ENCODE assay signal across 1 cellular context in the genomic region with DNA sequence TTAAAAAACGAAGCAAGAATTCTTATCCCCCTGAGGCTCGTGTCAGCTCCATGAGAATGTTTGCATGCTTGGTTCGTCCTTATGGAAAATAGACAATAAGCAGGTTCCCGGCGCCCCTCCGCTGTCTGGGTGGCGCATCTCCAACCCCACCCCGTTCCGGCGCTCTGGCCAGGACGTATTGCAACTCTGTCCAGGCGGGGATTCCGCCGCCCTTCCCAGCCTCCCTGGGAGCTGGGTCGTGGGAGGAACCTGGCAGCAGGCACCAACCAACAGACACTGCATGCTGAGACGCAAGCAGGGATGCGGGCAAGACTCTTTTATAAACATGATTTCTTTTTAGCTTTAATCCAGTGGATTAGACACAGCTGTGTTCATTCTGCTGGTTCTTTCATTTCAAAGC.
TF ChIP-seq lines count a peak whose summit lies in the region.

No MANE protein-coding gene starts in this region.

TF ChIP-seq in WTC11, 78 proteins besides CTCF, POLR2A, EP300 and RAD21:
- TF ChIP-seq, protein P1, sequence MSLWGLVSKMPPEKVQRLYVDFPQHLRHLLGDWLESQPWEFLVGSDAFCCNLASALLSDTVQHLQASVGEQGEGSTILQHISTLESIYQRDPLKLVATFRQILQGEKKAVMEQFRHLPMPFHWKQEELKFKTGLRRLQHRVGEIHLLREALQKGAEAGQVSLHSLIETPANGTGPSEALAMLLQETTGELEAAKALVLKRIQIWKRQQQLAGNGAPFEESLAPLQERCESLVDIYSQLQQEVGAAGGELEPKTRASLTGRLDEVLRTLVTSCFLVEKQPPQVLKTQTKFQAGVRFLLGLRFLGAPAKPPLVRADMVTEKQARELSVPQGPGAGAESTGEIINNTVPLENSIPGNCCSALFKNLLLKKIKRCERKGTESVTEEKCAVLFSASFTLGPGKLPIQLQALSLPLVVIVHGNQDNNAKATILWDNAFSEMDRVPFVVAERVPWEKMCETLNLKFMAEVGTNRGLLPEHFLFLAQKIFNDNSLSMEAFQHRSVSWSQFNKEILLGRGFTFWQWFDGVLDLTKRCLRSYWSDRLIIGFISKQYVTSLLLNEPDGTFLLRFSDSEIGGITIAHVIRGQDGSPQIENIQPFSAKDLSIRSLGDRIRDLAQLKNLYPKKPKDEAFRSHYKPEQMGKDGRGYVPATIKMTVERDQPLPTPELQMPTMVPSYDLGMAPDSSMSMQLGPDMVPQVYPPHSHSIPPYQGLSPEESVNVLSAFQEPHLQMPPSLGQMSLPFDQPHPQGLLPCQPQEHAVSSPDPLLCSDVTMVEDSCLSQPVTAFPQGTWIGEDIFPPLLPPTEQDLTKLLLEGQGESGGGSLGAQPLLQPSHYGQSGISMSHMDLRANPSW (CRISPR knock-in tag; conservative IDR thresholded peaks at IDR 0.05; ENCODE audit: low read depth), result no peak
- no peak for TF ChIP-seq MXD4 (CRISPR knock-in tag; IDR thresholded peaks at IDR 0.05; ENCODE audit: borderline replicate concordance)
- TF ChIP-seq FOXK1 (CRISPR knock-in tag; IDR thresholded peaks at IDR 0.05), result no peak
- TF ChIP-seq, protein P2, sequence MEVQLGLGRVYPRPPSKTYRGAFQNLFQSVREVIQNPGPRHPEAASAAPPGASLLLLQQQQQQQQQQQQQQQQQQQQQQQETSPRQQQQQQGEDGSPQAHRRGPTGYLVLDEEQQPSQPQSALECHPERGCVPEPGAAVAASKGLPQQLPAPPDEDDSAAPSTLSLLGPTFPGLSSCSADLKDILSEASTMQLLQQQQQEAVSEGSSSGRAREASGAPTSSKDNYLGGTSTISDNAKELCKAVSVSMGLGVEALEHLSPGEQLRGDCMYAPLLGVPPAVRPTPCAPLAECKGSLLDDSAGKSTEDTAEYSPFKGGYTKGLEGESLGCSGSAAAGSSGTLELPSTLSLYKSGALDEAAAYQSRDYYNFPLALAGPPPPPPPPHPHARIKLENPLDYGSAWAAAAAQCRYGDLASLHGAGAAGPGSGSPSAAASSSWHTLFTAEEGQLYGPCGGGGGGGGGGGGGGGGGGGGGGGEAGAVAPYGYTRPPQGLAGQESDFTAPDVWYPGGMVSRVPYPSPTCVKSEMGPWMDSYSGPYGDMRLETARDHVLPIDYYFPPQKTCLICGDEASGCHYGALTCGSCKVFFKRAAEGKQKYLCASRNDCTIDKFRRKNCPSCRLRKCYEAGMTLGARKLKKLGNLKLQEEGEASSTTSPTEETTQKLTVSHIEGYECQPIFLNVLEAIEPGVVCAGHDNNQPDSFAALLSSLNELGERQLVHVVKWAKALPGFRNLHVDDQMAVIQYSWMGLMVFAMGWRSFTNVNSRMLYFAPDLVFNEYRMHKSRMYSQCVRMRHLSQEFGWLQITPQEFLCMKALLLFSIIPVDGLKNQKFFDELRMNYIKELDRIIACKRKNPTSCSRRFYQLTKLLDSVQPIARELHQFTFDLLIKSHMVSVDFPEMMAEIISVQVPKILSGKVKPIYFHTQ (CRISPR knock-in tag; IDR thresholded peaks at IDR 0.05), result no peak
- TF ChIP-seq, protein P3, sequence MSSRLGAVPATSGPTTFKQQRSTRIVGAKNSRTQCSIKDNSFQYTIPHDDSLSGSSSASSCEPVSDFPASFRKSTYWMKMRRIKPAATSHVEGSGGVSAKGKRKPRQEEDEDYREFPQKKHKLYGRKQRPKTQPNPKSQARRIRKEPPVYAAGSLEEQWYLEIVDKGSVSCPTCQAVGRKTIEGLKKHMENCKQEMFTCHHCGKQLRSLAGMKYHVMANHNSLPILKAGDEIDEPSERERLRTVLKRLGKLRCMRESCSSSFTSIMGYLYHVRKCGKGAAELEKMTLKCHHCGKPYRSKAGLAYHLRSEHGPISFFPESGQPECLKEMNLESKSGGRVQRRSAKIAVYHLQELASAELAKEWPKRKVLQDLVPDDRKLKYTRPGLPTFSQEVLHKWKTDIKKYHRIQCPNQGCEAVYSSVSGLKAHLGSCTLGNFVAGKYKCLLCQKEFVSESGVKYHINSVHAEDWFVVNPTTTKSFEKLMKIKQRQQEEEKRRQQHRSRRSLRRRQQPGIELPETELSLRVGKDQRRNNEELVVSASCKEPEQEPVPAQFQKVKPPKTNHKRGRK (CRISPR knock-in tag; IDR thresholded peaks at IDR 0.05; ENCODE audit: borderline replicate concordance), result no peak
- TF ChIP-seq ZNF416 (CRISPR knock-in tag; IDR thresholded peaks at IDR 0.05), result no peak
- TF ChIP-seq, protein P4, sequence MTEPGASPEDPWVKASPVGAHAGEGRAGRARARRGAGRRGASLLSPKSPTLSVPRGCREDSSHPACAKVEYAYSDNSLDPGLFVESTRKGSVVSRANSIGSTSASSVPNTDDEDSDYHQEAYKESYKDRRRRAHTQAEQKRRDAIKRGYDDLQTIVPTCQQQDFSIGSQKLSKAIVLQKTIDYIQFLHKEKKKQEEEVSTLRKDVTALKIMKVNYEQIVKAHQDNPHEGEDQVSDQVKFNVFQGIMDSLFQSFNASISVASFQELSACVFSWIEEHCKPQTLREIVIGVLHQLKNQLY (CRISPR knock-in tag; IDR thresholded peaks at IDR 0.05), result no peak
- TF ChIP-seq, protein P5, sequence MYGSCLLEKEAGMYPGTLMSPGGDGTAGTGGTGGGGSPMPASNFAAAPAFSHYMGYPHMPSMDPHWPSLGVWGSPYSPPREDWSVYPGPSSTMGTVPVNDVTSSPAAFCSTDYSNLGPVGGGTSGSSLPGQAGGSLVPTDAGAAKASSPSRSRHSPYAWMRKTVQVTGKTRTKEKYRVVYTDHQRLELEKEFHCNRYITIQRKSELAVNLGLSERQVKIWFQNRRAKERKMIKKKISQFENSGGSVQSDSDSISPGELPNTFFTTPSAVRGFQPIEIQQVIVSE (CRISPR knock-in tag; IDR thresholded peaks at IDR 0.05; ENCODE audit: borderline replicate concordance), result no peak
- no peak for TF ChIP-seq ZNF138 (CRISPR knock-in tag; conservative IDR thresholded peaks at IDR 0.05)
- TF ChIP-seq, protein P6, sequence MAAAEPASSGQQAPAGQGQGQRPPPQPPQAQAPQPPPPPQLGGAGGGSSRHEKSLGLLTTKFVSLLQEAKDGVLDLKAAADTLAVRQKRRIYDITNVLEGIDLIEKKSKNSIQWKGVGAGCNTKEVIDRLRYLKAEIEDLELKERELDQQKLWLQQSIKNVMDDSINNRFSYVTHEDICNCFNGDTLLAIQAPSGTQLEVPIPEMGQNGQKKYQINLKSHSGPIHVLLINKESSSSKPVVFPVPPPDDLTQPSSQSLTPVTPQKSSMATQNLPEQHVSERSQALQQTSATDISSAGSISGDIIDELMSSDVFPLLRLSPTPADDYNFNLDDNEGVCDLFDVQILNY (CRISPR knock-in tag; IDR thresholded peaks at IDR 0.05), result no peak
